ENCODE assay signal across 8 cellular contexts in genomic region chr5:119267958-119268386, GRCh38.
DNase-seq lines count a peak whose midpoint lies in the region; ATAC-seq, FAIRE-seq and TF ChIP-seq lines count a peak whose summit lies in the region.

No MANE protein-coding gene starts in this region.

- BruUV-seq in PC-9 (replicated peaks; lab: Mats Ljungman, UMichigan), result TSS peak; percentile 87

- H3K9me3 Mint-ChIP-seq in stimulated activated memory B cell treated with anti-CD40 and anti-IgM and Interleukin-4, amounts not matched to agents 10 μg/mL and 1 μg/mL and 100 μg/mL, for 72 hours, result peaks cover 3% of the 10 kb centered on the region

- H3K36me3 ChIP-seq in PC-9 (ENCODE audit: low read depth) (no peaks in the 10 kb centered on the region), esophagus squamous epithelium (no peaks in the 10 kb centered on the region), muscle layer of duodenum (ENCODE audit: control insufficient read depth in 1 of 2, insufficient read depth in 2 of 2, low read length in 2 of 2) (no peaks in the 10 kb centered on the region)

- H3K9me2 ChIP-seq in PC-9 (ENCODE audit: insufficient read depth), result no peaks in the 10 kb centered on the region

- H3K27ac Mint-ChIP-seq in stimulated activated memory B cell treated with anti-CD40 and anti-IgM and Interleukin-4, amounts not matched to agents 10 μg/mL and 1 μg/mL and 100 μg/mL, for 72 hours, result peak overlapping the region; percentile 82

- peak; percentile 79 for FAIRE-seq in D721Med (lab: Jason Lieb, UNC)

- peaks cover 17% of the 10 kb centered on the region; the same call in 1 of the 2 replicates for H3K9me3 ChIP-seq in PC-9 (ENCODE audit: insufficient read depth, low read depth)
- H3K9me3 ChIP-seq in esophagus squamous epithelium, result no peaks in the 10 kb centered on the region
- no peaks in the 10 kb centered on the region for H3K9me3 ChIP-seq in muscle layer of duodenum (ENCODE audit: control insufficient read depth in 1 of 2, low read length in 2 of 2)

- H3K27me3 Mint-ChIP-seq in stimulated activated memory B cell treated with anti-CD40 and anti-IgM and Interleukin-4, amounts not matched to agents 10 μg/mL and 1 μg/mL and 100 μg/mL, for 72 hours, result no peaks in the 10 kb centered on the region

- peak; percentile 53 for DNase-seq in D721Med (ENCODE audit: insufficient read length, low spot score)
- peak; percentile 79 for DNase-seq in HuH-7.5 (ENCODE audit: low spot score)
- peak; percentile 76 to 79 for DNase-seq in PC-9
- DNase-seq in activated T-helper 1 cell treated with Interleukin-2 at 50 U/mL for 16 hours (ENCODE audit: low read depth), result peak; percentile 69
- DNase-seq in esophagus squamous epithelium (lab: John Stamatoyannopoulos, UW), result peak; percentile 55

- H3F3A ChIP-seq in PC-9 (ENCODE audit: insufficient read depth, low read depth), result peaks cover 6% of the 10 kb centered on the region; the same call in 1 of the 2 replicates

- H3K27ac ChIP-seq in PC-9 (no peak overlapping the region), esophagus squamous epithelium (peak overlapping the region; percentile 85 to 97 (median 96)), muscle layer of duodenum (ENCODE audit: low read length) (peak overlapping the region; percentile 91)

- H3K4me3 ChIP-seq in PC-9 (peak overlapping the region; percentile 95), esophagus squamous epithelium (peak overlapping the region; percentile 74 to 92 (median 82)), muscle layer of duodenum (ENCODE audit: low read depth in 1 of 2, low read length in 2 of 2) (peak overlapping the region; percentile 89 to 94)

- TF ChIP-seq POLR2A in esophagus squamous epithelium (IDR thresholded peaks at IDR 0.05), result no peak

- H3K4me3 Mint-ChIP-seq in stimulated activated memory B cell treated with anti-CD40 and anti-IgM and Interleukin-4, amounts not matched to agents 10 μg/mL and 1 μg/mL and 100 μg/mL, for 72 hours, result peak overlapping the region; percentile 95

- WGBS in esophagus squamous epithelium, 2 donors, result 3 to 8% methylated on average over 11 to 18 of the region's 18 CpGs

- no peaks in the 10 kb centered on the region for H4K20me1 ChIP-seq in PC-9 (ENCODE audit: insufficient read depth)

- H2AFZ ChIP-seq in PC-9, result peak overlapping the region; percentile 92

- peaks cover 18% of the 10 kb centered on the region for H3K4me1 ChIP-seq in PC-9 (replicated peaks; ENCODE audit: insufficient read depth)
- peaks cover 0 to 60% (median 26%) of the 10 kb centered on the region in 3 donors for H3K4me1 ChIP-seq in esophagus squamous epithelium
- H3K4me1 ChIP-seq in muscle layer of duodenum (ENCODE audit: control insufficient read depth in 1 of 2, insufficient read depth in 2 of 2, low read length in 2 of 2), result peaks cover 4 to 21% of the 10 kb centered on the region in 2 donors

- H3K27me3 ChIP-seq in PC-9 (ENCODE audit: insufficient read depth, low read depth) (no peaks in the 10 kb centered on the region), esophagus squamous epithelium (no peaks in the 10 kb centered on the region), muscle layer of duodenum (ENCODE audit: low read depth, low read length) (no peaks in the 10 kb centered on the region)

- intact Hi-C loops in PC-9 (cut with micrococcal nuclease; ENCODE audit: unreplicated experiment), result loop anchor here (1.0 to 2.0 kb wide), 4 partner anchors 88 to 280 kb away; partner anchors contain the start of genes DMXL1, DTWD2 and TNFAIP8
- intact Hi-C loops in esophagus squamous epithelium (cut with DNase I), result loop anchor here (5.0 kb wide), 1 partner anchor 144 kb away; no protein-coding TSS in a partner anchor

- CTCF ChIA-PET in PC-9 (lab: Charles Lee), result interaction anchor here (0.5 kb wide), 1 partner anchor 95 kb away, joined by 3 read pairs; no protein-coding TSS in a partner anchor

- POLR2A ChIA-PET in PC-9 (lab: Charles Lee; ENCODE audit: unreplicated experiment), result interaction anchor here (0.6 to 1.1 kb wide), 10 partner anchors 20 to 1839 kb away, joined by 3 to 15 read pairs (median 4); no protein-coding TSS in a partner anchor

- peaks cover 26% of the 10 kb centered on the region for H3K79me2 ChIP-seq in PC-9 (ENCODE audit: low read depth)

- peaks cover 4% of the 10 kb centered on the region for H3K36me3 Mint-ChIP-seq in stimulated activated memory B cell treated with anti-CD40 and anti-IgM and Interleukin-4, amounts not matched to agents 10 μg/mL and 1 μg/mL and 100 μg/mL, for 72 hours

- H3K4me1 Mint-ChIP-seq in stimulated activated memory B cell treated with anti-CD40 and anti-IgM and Interleukin-4, amounts not matched to agents 10 μg/mL and 1 μg/mL and 100 μg/mL, for 72 hours, result peaks cover 46% of the 10 kb centered on the region

- no peak for TF ChIP-seq CTCF in D721Med (IDR thresholded peaks at IDR 0.05; ENCODE audit: insufficient read depth, missing control alignments)
- no peak; the same call in 1 of the 2 replicates for TF ChIP-seq CTCF in PC-9 (conservative IDR thresholded peaks at IDR 0.05)
- TF ChIP-seq CTCF in esophagus squamous epithelium (IDR thresholded peaks at IDR 0.05), result peak in 4 of 6 experiments; percentile 16 to 64 (median 38)

- ATAC-seq in GM21529 (IDR thresholded peaks at IDR 0.05; ENCODE audit: unreplicated experiment), result peak; percentile 72
- ATAC-seq in stimulated activated memory B cell treated with anti-CD40 and anti-IgM and Interleukin-4, amounts not matched to agents 10 μg/mL and 1 μg/mL and 100 μg/mL, for 72 hours, result peak; percentile 81

- peak overlapping the region; percentile 87 for H3K4me2 ChIP-seq in PC-9

Comparison
In these comparisons a context has a peak if more than half of its experiments do, and no peak if none do; other contexts are left out.
1. CTCF ChIP-seq: peak in esophagus squamous epithelium (4 of 6); none in D721Med (single experiment) and PC-9 (single experiment).
2. Peak in every context shown above with its lines, with median percentiles within 50 percentile points of each other: DNase-seq and H3K4me3 ChIP-seq.